ENCODE assay signal across 1 cellular context in genomic region chr9:69170231-69170630, GRCh38.
TF ChIP-seq lines count a peak whose summit lies in the region.

No MANE protein-coding gene starts in this region.

TF ChIP-seq in endothelial cell of umbilical vein, 7 proteins besides CTCF, POLR2A, EP300 and RAD21 (continued from another document):
- no peak for TF ChIP-seq GATA2 (IDR thresholded peaks at IDR 0.05; ENCODE audit: insufficient read depth, insufficient read length, low read depth, low read length)
